In genomic region chr18:58949031-58949430, GRCh38 we compare ENCODE assay signal across 26 cellular contexts.
"Had no signal": no experiment of that assay in that cellular context is flagged by ENCODE, and none has a peak within 500 bp of the region (broad histone marks: within the 10 kb centered on the region; RNA-seq: fewer than 3 reads in every experiment).

No MANE protein-coding gene starts in this region.

- DNase-seq: dermis blood vessel endothelial cell; erythroblast; foreskin keratinocyte; immature natural killer cell; left cardiac atrium; left ventricle myocardium superior; mesenchymal stem cell; midbrain; occipital lobe; pancreas; retina; spleen; stimulated activated CD4-positive, alpha-beta T cell treated with anti-CD3 and anti-CD28 coated beads, Interleukin-15, amount 100 ng/mL, for 24 hours; stimulated activated CD4-positive, alpha-beta T cell treated with anti-CD3 and anti-CD28 coated beads, Interleukin-1b, Interleukin-23, amount 100 ng/mL, for 48 hours; stimulated activated CD4-positive, alpha-beta T cell treated with anti-CD3 and anti-CD28 coated beads, Interleukin-4, amount 100 ng/mL, for 24 hours; stimulated activated naive B cell treated with anti-CD40 and anti-IgM and Interleukin-4, amounts not matched to agents 10 μg/mL and 1 μg/mL and 100 μg/mL, for 72 hours; stimulated activated naive CD8-positive, alpha-beta T cell treated with anti-CD3 and anti-CD28 coated beads, Interleukin-15, amount 100 ng/mL, for 72 hours; testis; upper lobe of right lung had no signal

- H3K27ac ChIP-seq: foreskin keratinocyte, pancreas, spleen, testis, tibial nerve, upper lobe of right lung, vagina had no signal

- H3K4me1 ChIP-seq: foreskin keratinocyte, vagina had no signal

- H3K4me3 ChIP-seq: lung, pancreas, spleen, testis, tibial nerve, upper lobe of right lung, vagina had no signal

- H3K27ac Mint-ChIP-seq: immature natural killer cell; nephron; progenitor cell of endocrine pancreas; stimulated activated naive B cell treated with anti-CD40 and anti-IgM and Interleukin-4, amounts not matched to agents 10 μg/mL and 1 μg/mL and 100 μg/mL, for 72 hours; stimulated activated naive CD8-positive, alpha-beta T cell treated with anti-CD3 and anti-CD28 coated beads, Interleukin-15, amount 100 ng/mL, for 72 hours had no signal

- H3K4me1 Mint-ChIP-seq: immature natural killer cell; stimulated activated naive CD8-positive, alpha-beta T cell treated with anti-CD3 and anti-CD28 coated beads, Interleukin-15, amount 100 ng/mL, for 72 hours had no signal

- H3K9me3 Mint-ChIP-seq: immature natural killer cell; nephron; stimulated activated naive B cell treated with anti-CD40 and anti-IgM and Interleukin-4, amounts not matched to agents 10 μg/mL and 1 μg/mL and 100 μg/mL, for 72 hours; stimulated activated naive CD8-positive, alpha-beta T cell treated with anti-CD3 and anti-CD28 coated beads, Interleukin-15, amount 100 ng/mL, for 72 hours had no signal

- H3K36me3 ChIP-seq: pancreas had no signal

- H3K9me3 ChIP-seq: pancreas, spleen, testis, tibial nerve, upper lobe of right lung, vagina had no signal

- H3K4me3 Mint-ChIP-seq: immature natural killer cell; nephron; stimulated activated naive B cell treated with anti-CD40 and anti-IgM and Interleukin-4, amounts not matched to agents 10 μg/mL and 1 μg/mL and 100 μg/mL, for 72 hours; stimulated activated naive CD8-positive, alpha-beta T cell treated with anti-CD3 and anti-CD28 coated beads, Interleukin-15, amount 100 ng/mL, for 72 hours had no signal

- H3K27me3 ChIP-seq: foreskin keratinocyte, pancreas, spleen, testis, tibial nerve, upper lobe of right lung, vagina had no signal

- FAIRE-seq: keratinocyte, pancreas had no signal

- ATAC-seq: foreskin keratinocyte; left cardiac atrium; left ventricle myocardium superior; pancreas; sciatic nerve; stimulated activated naive B cell treated with anti-CD40 and anti-IgM and Interleukin-4, amounts not matched to agents 10 μg/mL and 1 μg/mL and 100 μg/mL, for 72 hours; stimulated activated naive CD8-positive, alpha-beta T cell treated with anti-CD3 and anti-CD28 coated beads, Interleukin-15, amount 100 ng/mL, for 72 hours; upper lobe of right lung had no signal

- H3K27me3 Mint-ChIP-seq: progenitor cell of endocrine pancreas; stimulated activated naive B cell treated with anti-CD40 and anti-IgM and Interleukin-4, amounts not matched to agents 10 μg/mL and 1 μg/mL and 100 μg/mL, for 72 hours had no signal
